ENCODE assay signal across 8 cellular contexts in genomic region chr6:125904871-125905270, GRCh38.
DNase-seq lines count a peak whose midpoint lies in the region; ATAC-seq lines count a peak whose summit lies in the region.
"Had no signal": no experiment of that assay in that cellular context is flagged by ENCODE, and none has a peak within 500 bp of the region (broad histone marks: within the 10 kb centered on the region; RNA-seq: fewer than 3 reads in every experiment).

No MANE protein-coding gene starts in this region.

- ATAC-seq in GM19397 (IDR thresholded peaks at IDR 0.05; ENCODE audit: unreplicated experiment) (peak; percentile 77), HG03378 (IDR thresholded peaks at IDR 0.05; ENCODE audit: unreplicated experiment) (peak; percentile 81)

- no peak overlapping the region for H3K4me3 Mint-ChIP-seq in activated T-cell treated with anti-CD3 and anti-CD28 coated beads, Interleukin-2, amount 50 U/mL, for 24 hours

- peak overlapping the region; percentile 82 for H3K27ac Mint-ChIP-seq in activated T-cell treated with anti-CD3 and anti-CD28 coated beads, Interleukin-2, amount 50 U/mL, for 24 hours

- no peaks in the 10 kb centered on the region for H3K27me3 Mint-ChIP-seq in activated T-cell treated with anti-CD3 and anti-CD28 coated beads, Interleukin-2, amount 50 U/mL, for 24 hours

- peak; percentile 47 for DNase-seq in activated T-cell treated with anti-CD3 and anti-CD28 coated beads, Interleukin-2, amount 50 U/mL, for 24 hours
- peak; percentile 69 for DNase-seq in stimulated activated CD4-positive, alpha-beta T cell treated with anti-CD3 and anti-CD28 coated beads, Interleukin-15, amount 100 ng/mL, for 24 hours
- DNase-seq in HuH-7.5 (ENCODE audit: low spot score) = no peak
- DNase-seq in DMS79 treated with DMSO at 0.1 percent for 48 hours (lab: John Stamatoyannopoulos, UW) = no peak
- no peak for DNase-seq in NCI-H2196 treated with DMSO at 0.1 percent for 48 hours (lab: John Stamatoyannopoulos, UW; ENCODE audit: unreplicated experiment)
- DNase-seq: left cardiac atrium had no signal

- H3K36me3 Mint-ChIP-seq in activated T-cell treated with anti-CD3 and anti-CD28 coated beads, Interleukin-2, amount 50 U/mL, for 24 hours (ENCODE audit: low read depth) = peaks cover 60% of the 10 kb centered on the region

- no peaks in the 10 kb centered on the region for H3K9me3 Mint-ChIP-seq in activated T-cell treated with anti-CD3 and anti-CD28 coated beads, Interleukin-2, amount 50 U/mL, for 24 hours

- H3K4me1 Mint-ChIP-seq in activated T-cell treated with anti-CD3 and anti-CD28 coated beads, Interleukin-2, amount 50 U/mL, for 24 hours (ENCODE audit: low read depth) = peaks cover 34% of the 10 kb centered on the region

Comparison
In these comparisons a context has a peak if more than half of its experiments do, and no peak if none do; other contexts are left out.
1. DNase-seq: peak in activated T-cell treated with anti-CD3 and anti-CD28 coated beads, Interleukin-2, amount 50 U/mL, for 24 hours (single experiment) and stimulated activated CD4-positive, alpha-beta T cell treated with anti-CD3 and anti-CD28 coated beads, Interleukin-15, amount 100 ng/mL, for 24 hours (single experiment); none in HuH-7.5 (single experiment), DMS79 treated with DMSO at 0.1 percent for 48 hours (single experiment) and NCI-H2196 treated with DMSO at 0.1 percent for 48 hours (single experiment).